1 cellular context compared by ENCODE assay signal in the genomic region with DNA sequence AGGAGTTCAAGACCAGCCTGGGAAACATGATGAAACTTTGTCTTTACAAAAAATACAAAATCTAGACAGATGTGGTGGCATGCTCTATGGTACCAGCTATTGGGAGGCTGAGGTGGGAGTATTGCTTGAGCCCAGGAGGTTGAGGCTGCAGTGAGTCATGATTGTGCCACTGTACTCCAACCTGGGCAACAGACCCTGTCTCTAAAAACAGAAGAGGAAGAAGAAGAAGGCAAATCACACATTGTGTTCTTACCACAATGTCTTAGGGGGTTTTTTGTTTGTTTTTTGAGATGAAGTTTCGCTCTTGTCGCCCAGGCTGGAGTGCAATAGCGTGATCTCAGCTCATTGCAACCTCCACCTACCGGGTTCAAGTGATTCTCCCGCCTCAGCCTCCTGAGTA.
TF ChIP-seq lines count a peak whose summit lies in the region.

No MANE protein-coding gene starts in this region.

TF ChIP-seq in GM12878, 131 proteins besides CTCF, POLR2A, EP300 and RAD21:
- TF ChIP-seq SMARCA5 (IDR thresholded peaks at IDR 0.05) (0 out of 2 replicates have a peak, but pooled peaks have one; percentile 8), RUNX3 (IDR thresholded peaks at IDR 0.05; ENCODE audit: low read length) (peak; percentile 31; the same call in 1 of the 2 replicates), NR2F1 (conservative IDR thresholded peaks at IDR 0.05) (peak; percentile 45; the same call in 1 of the 2 replicates)
TF ChIP-seq in GM12878: peak in this region for 3; not testable (repeated sequence) for 128.
